Comparison of ENCODE assay signal across 1 cellular context in the genomic region with DNA sequence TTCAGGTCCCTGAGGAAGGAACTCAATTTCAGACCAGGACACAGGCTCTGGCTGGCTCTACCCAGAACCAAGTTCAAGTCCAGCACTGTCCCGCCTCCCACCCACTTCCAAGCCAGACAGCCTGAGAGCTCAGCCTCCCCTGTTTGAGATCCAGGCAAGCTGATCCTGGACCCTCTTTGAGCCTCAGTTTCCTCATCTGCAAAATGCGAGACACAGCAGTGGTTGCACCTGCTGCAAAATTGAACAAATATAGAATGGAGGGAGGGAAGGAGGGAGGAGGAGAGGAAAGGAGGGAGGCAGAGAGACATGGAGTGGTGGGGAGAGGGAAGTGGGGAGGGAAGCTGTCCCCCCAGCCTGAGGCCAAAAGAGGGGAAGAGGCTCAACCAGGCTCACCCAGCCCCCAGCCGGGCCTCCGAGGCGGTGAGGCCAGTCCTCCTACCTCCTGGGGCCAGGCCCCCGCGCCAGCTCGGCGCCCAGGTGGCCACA.
TF ChIP-seq lines count a peak whose summit lies in the region.

No MANE protein-coding gene starts in this region.

TF ChIP-seq in A549, 52 proteins besides CTCF, POLR2A, EP300 and RAD21:
- TF ChIP-seq, protein P1, sequence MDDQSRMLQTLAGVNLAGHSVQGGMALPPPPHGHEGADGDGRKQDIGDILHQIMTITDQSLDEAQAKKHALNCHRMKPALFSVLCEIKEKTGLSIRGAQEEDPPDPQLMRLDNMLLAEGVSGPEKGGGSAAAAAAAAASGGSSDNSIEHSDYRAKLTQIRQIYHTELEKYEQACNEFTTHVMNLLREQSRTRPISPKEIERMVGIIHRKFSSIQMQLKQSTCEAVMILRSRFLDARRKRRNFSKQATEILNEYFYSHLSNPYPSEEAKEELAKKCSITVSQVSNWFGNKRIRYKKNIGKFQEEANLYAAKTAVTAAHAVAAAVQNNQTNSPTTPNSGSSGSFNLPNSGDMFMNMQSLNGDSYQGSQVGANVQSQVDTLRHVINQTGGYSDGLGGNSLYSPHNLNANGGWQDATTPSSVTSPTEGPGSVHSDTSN (IDR thresholded peaks at IDR 0.05): no peak
- TF ChIP-seq, protein P2, sequence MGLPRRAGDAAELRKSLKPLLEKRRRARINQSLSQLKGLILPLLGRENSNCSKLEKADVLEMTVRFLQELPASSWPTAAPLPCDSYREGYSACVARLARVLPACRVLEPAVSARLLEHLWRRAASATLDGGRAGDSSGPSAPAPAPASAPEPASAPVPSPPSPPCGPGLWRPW (IDR thresholded peaks at IDR 0.05): no peak
TF ChIP-seq in A549: peak in this region for 0.
